12 cellular contexts compared by ENCODE assay signal in the genomic region with DNA sequence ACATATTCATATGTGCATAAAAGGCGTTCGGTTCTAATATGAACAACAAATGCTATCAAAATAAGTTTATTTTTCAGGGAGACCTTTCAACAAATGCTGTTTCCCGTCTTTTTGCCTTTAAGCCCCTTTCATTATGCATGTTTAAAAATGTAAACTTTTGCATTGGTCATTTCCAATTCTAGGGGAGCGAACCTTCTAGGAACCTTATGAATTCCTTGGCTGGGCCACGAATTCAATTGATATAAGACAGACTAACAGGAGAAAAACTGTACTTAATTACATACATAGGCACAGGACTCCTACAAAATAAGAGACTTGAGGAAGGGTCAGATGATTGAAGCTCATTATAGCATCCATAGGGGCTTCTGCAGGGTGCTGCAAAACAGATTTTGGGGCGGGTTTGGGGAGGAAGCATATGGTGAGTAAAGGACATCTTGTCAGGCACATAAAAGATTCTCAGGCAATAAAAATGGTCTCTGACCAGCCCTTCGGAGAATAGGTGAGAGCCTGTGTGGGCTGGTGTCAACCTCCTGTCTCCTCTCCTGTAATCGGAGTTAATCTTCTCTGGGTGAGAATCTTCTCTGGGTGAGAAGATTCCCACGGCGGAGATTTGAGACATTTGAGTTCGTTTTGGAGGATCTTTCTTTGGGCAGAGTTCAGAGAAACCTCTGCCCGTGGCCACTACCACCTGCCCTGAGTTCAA. TPM values are rescaled to one million over a fixed set of nuclear protein-coding genes. Genes with fewer than 3 reads are reported as not detected.
A peak's percentile ranks its signal among the peaks of the same experiment; 100 is the strongest.
DNase-seq lines count a peak whose midpoint lies in the region; ATAC-seq, FAIRE-seq and TF ChIP-seq lines count a peak whose summit lies in the region.
"Had no signal": no experiment of that assay in that cellular context is flagged by ENCODE, and none has a peak within 500 bp of the region (broad histone marks: within the 10 kb centered on the region; RNA-seq: fewer than 3 reads in every experiment).

No MANE protein-coding gene starts in this region.

- H3K9me3 ChIP-seq in A549: no peaks in the 10 kb centered on the region
- H3K9me3 ChIP-seq: MG63, tibial nerve had no signal

- 80% methylated on average over 12 of the region's 12 CpGs for WGBS in A549 (ENCODE audit: missing lambda C conversion rate)

- POLR2A ChIA-PET in A549 (lab: Yijun Ruan, JAX): no interaction called here

- peaks cover 63% of the 10 kb centered on the region for H3K27me3 ChIP-seq in foreskin keratinocyte

- CTCF ChIA-PET in A549 (lab: Yijun Ruan, JAX): interaction anchor here (1.7 to 2.3 kb wide), 2 partner anchors 8 to 11 kb away, joined by 4 to 8 read pairs; no protein-coding TSS in a partner anchor

- TF ChIP-seq EP300 in A549 (IDR thresholded peaks at IDR 0.05): no peak

- H3K4me1 Mint-ChIP-seq in activated naive CD8-positive, alpha-beta T cell treated with anti-CD3 and anti-CD28 coated beads for 36 hours: peaks cover 37% of the 10 kb centered on the region
- H3K4me1 Mint-ChIP-seq in immature natural killer cell: peaks cover 58 to 74% of the 10 kb centered on the region in 2 donors

- no peak for FAIRE-seq in A549 (lab: Jason Lieb, UNC)

- H3K4me2 ChIP-seq in A549: peak overlapping the region; percentile 94

- H3K4me3 ChIP-seq in A549: no peak overlapping the region
- peak overlapping the region; percentile 70; the same call in 1 of the 2 replicates for H3K4me3 ChIP-seq in GM08714 (ENCODE audit: low read length)

- H3K4me3 Mint-ChIP-seq in activated naive CD8-positive, alpha-beta T cell treated with anti-CD3 and anti-CD28 coated beads for 36 hours: peak overlapping the region; percentile 82
- peak overlapping the region; percentile 80 to 91 (median 89) for H3K4me3 Mint-ChIP-seq in immature natural killer cell

- H3K36me3 Mint-ChIP-seq in activated naive CD8-positive, alpha-beta T cell treated with anti-CD3 and anti-CD28 coated beads for 36 hours: peaks cover 2% of the 10 kb centered on the region
- no peaks in the 10 kb centered on the region for H3K36me3 Mint-ChIP-seq in immature natural killer cell

- DNase-seq in A549 (ENCODE audit: low read depth in 1 of 2, low spot score in 1 of 2) (no peak), immature natural killer cell (no peak), kidney tubule cell (ENCODE audit: low spot score) (no peak), NCI-H2171 (lab: John Stamatoyannopoulos, UW) (no peak), foreskin keratinocyte (no peak)
- no peak for DNase-seq in activated naive CD8-positive, alpha-beta T cell treated with anti-CD3 and anti-CD28 coated beads for 36 hours
- DNase-seq: activated gamma-delta T cell, MG63, T1000 had no signal

- H3K9me3 Mint-ChIP-seq in activated naive CD8-positive, alpha-beta T cell treated with anti-CD3 and anti-CD28 coated beads for 36 hours: no peaks in the 10 kb centered on the region
- H3K9me3 Mint-ChIP-seq in immature natural killer cell: no peaks in the 10 kb centered on the region

- H3K4me1 ChIP-seq in A549: peaks cover 21% of the 10 kb centered on the region
- H3K4me1 ChIP-seq in foreskin keratinocyte: peaks cover 5% of the 10 kb centered on the region

- no peak for TF ChIP-seq RAD21 in A549 (conservative IDR thresholded peaks at IDR 0.05 in 1 of 2, IDR thresholded peaks at IDR 0.05 in 1 of 2)

- TF ChIP-seq POLR2A in A549 (IDR thresholded peaks at IDR 0.05; ENCODE audit: low read length): no peak

- ATAC-seq in A549 (no peak), HG02884 (IDR thresholded peaks at IDR 0.05; ENCODE audit: unreplicated experiment) (no peak), foreskin keratinocyte (no peak)

- TF ChIP-seq CTCF in A549 (IDR thresholded peaks at IDR 0.05) (no peak), foreskin keratinocyte (conservative IDR thresholded peaks at IDR 0.05) (no peak)

- no peak overlapping the region for H3K27ac Mint-ChIP-seq in activated naive CD8-positive, alpha-beta T cell treated with anti-CD3 and anti-CD28 coated beads for 36 hours
- H3K27ac Mint-ChIP-seq in immature natural killer cell: peak overlapping the region in 3 of 6 donors; percentile 4 to 92 (median 78)

- H3K27ac ChIP-seq in A549: no peak overlapping the region
- no peak overlapping the region for H3K27ac ChIP-seq in foreskin keratinocyte
- H3K27ac ChIP-seq: tibial nerve had no signal

- H3K27me3 Mint-ChIP-seq in activated naive CD8-positive, alpha-beta T cell treated with anti-CD3 and anti-CD28 coated beads for 36 hours: peaks cover 87% of the 10 kb centered on the region
- peaks cover 19 to 55% (median 33%) of the 10 kb centered on the region in 3 donors for H3K27me3 Mint-ChIP-seq in immature natural killer cell (ENCODE audit: low read depth in 3 of 3)

TF ChIP-seq in A549, 52 proteins besides CTCF, POLR2A, EP300 and RAD21:
- TF ChIP-seq SMC3 (IDR thresholded peaks at IDR 0.05): no peak
- TF ChIP-seq CBX2 (IDR thresholded peaks at IDR 0.05; ENCODE audit: borderline replicate concordance, low read depth): no peak
- TF ChIP-seq, protein P1, sequence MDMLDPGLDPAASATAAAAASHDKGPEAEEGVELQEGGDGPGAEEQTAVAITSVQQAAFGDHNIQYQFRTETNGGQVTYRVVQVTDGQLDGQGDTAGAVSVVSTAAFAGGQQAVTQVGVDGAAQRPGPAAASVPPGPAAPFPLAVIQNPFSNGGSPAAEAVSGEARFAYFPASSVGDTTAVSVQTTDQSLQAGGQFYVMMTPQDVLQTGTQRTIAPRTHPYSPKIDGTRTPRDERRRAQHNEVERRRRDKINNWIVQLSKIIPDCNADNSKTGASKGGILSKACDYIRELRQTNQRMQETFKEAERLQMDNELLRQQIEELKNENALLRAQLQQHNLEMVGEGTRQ (IDR thresholded peaks at IDR 0.05): no peak
- TF ChIP-seq FOSB (CRISPR knock-in tag; IDR thresholded peaks at IDR 0.05): no peak
- no peak for TF ChIP-seq FOXS1 (CRISPR knock-in tag; IDR thresholded peaks at IDR 0.05)
- no peak for TF ChIP-seq HOXB5 (CRISPR knock-in tag; IDR thresholded peaks at IDR 0.05)

RNA-seq across cellular contexts. Expression of gene TNFRSF11A, which starts 1.7 kb away (rescaled TPM):
- polyA plus RNA-seq in A549 (2011; rRNA removed) (4.0 and 5.2 TPM in 2 replicates), A549 (2017; fragmentation: RNase III; extraction: RNeasy Plus Mini Kit Qiagen cat#74134 plus additional on column Dnase treatment) (1.9 to 2.1 TPM (median 2.0 TPM) in 3 replicates), immature natural killer cell (10 to 100 TPM; 13.5 to 23.3 (median 16.8) TPM), foreskin keratinocyte (0.39 and 0.58 TPM in 2 replicates)
- polyA plus RNA-seq in A549 (2012; cell fraction: cytosol; rRNA removed): 3.5 and 4.2 TPM in 2 replicates
- 4.2 and 6.0 TPM in 2 replicates for polyA plus RNA-seq in A549 (2012; cell fraction: nucleus; rRNA removed)
- polyA minus RNA-seq in A549 (2011; rRNA and poly(A)+ RNA removed): 2.2 and 3.7 TPM in 2 replicates
- total RNA-seq in activated naive CD8-positive, alpha-beta T cell treated with anti-CD3 and anti-CD28 coated beads for 36 hours: 1 to 10 TPM; 2.4 to 2.7 TPM
- 0.63 and 1.1 TPM in 2 replicates for total RNA-seq in foreskin keratinocyte
